9 cellular contexts compared by ENCODE assay signal in genomic region chr12:69243099-69244084, GRCh38. TPM values are rescaled to one million over a fixed set of nuclear protein-coding genes. Genes with fewer than 3 reads are reported as not detected.
DNase-seq lines count a peak whose midpoint lies in the region; ATAC-seq and TF ChIP-seq lines count a peak whose summit lies in the region.
"Had no signal": no experiment of that assay in that cellular context is flagged by ENCODE, and none has a peak within 500 bp of the region (broad histone marks: within the 10 kb centered on the region; RNA-seq: fewer than 3 reads in every experiment).

No MANE protein-coding gene starts in this region.

- no peaks in the 10 kb centered on the region for H3K27me3 Mint-ChIP-seq in activated naive CD4-positive, alpha-beta T cell treated with anti-CD3 and anti-CD28 coated beads for 36 hours (ENCODE audit: low read depth)

- TF ChIP-seq POLR2A in body of pancreas (IDR thresholded peaks at IDR 0.05): no peak

- H3K4me1 ChIP-seq in skeletal muscle satellite cell (ENCODE audit: control insufficient read depth, insufficient read depth, low read length) (peaks cover 22% of the 10 kb centered on the region), osteoblast (ENCODE audit: insufficient read depth, low read length) (peaks cover 15% of the 10 kb centered on the region), body of pancreas (peaks cover 64% of the 10 kb centered on the region)

- H3K9me3 ChIP-seq in skeletal muscle satellite cell (replicated peaks; ENCODE audit: low read length) (no peaks in the 10 kb centered on the region), osteoblast (ENCODE audit: low read depth, low read length) (no peaks in the 10 kb centered on the region), body of pancreas (no peaks in the 10 kb centered on the region)

- H3K27ac ChIP-seq in osteoblast (ENCODE audit: low read depth, low read length) (no peak overlapping the region), body of pancreas (no peak overlapping the region)

- peaks cover 68% of the 10 kb centered on the region for H3K4me1 Mint-ChIP-seq in activated naive CD4-positive, alpha-beta T cell treated with anti-CD3 and anti-CD28 coated beads for 36 hours (ENCODE audit: low read depth)

- peaks cover 90% of the 10 kb centered on the region for H3K79me2 ChIP-seq in osteoblast (ENCODE audit: insufficient read depth, low read length)

- WGBS in body of pancreas, 2 donors: 55 to 63% methylated on average over 7 of the region's 7 CpGs

- intact Hi-C loops in activated naive CD4-positive, alpha-beta T cell treated with anti-CD3 and anti-CD28 coated beads for 36 hours (cut with micrococcal nuclease): loop anchor here (10.0 kb wide), 3 partner anchors 279 to 1121 kb away; partner anchors contain the start of genes KCNMB4 and MDM1
- intact Hi-C loops in body of pancreas (cut with DNase I): no loop called here

- peak; percentile 26 for DNase-seq in activated naive CD4-positive, alpha-beta T cell treated with anti-CD3 and anti-CD28 coated beads for 36 hours
- DNase-seq in activated naive CD4-positive, alpha-beta T cell treated with anti-CD3 and anti-CD28 coated beads, Interleukin-2, amount 50 U/mL, for 16 hours: no peak
- DNase-seq in RPMI8226 (peak; percentile 9), osteoblast (ENCODE audit: insufficient read length, low spot score, missing footprints) (no peak), body of pancreas (no peak)
- DNase-seq: C1 segment of cervical spinal cord had no signal

- peaks cover 26% of the 10 kb centered on the region for H3K36me3 Mint-ChIP-seq in activated naive CD4-positive, alpha-beta T cell treated with anti-CD3 and anti-CD28 coated beads for 36 hours (ENCODE audit: low read depth)

- H3K36me3 ChIP-seq in skeletal muscle satellite cell (ENCODE audit: insufficient read depth, low read length) (no peaks in the 10 kb centered on the region), osteoblast (ENCODE audit: insufficient read depth, low read length) (no peaks in the 10 kb centered on the region), body of pancreas (replicated peaks in 1 of 2; ENCODE audit: insufficient read depth in 1 of 2, low read depth in 2 of 2) (no peaks in the 10 kb centered on the region)

- TF ChIP-seq CTCF in osteoblast (IDR thresholded peaks at IDR 0.05; ENCODE audit: extremely low read depth, low read depth, low read length) (no peak), body of pancreas (IDR thresholded peaks at IDR 0.05) (no peak)

- CTCF ChIA-PET in activated naive CD4-positive, alpha-beta T cell treated with anti-CD3 and anti-CD28 coated beads for 36 hours (lab: Charles Lee): interaction anchor here (0.6 to 3.5 kb wide), 6 partner anchors 11 to 501 kb away, joined by 3 to 12 read pairs (median 4); partner anchors contain the start of gene CCT2

- no peak overlapping the region for H3K9ac ChIP-seq in skeletal muscle satellite cell (ENCODE audit: low read depth, low read length)

- H3K27me3 ChIP-seq in skeletal muscle satellite cell (ENCODE audit: control insufficient read depth, insufficient read depth, low read length) (no peaks in the 10 kb centered on the region), osteoblast (ENCODE audit: insufficient read depth, low read length) (no peaks in the 10 kb centered on the region), body of pancreas (no peaks in the 10 kb centered on the region)

- ATAC-seq in HG02798 (IDR thresholded peaks at IDR 0.05; ENCODE audit: poor library complexity, unreplicated experiment): peak; percentile 33
- ATAC-seq in body of pancreas: no peak
- no peak for ATAC-seq in HG03175 (IDR thresholded peaks at IDR 0.05; ENCODE audit: unreplicated experiment)

- H4K20me1 ChIP-seq in osteoblast (ENCODE audit: insufficient read depth, low read length): peaks cover 54% of the 10 kb centered on the region

- no peak overlapping the region for H2AFZ ChIP-seq in osteoblast (ENCODE audit: low read length)

- H3K4me2 ChIP-seq in skeletal muscle satellite cell (ENCODE audit: low read length) (peak overlapping the region; percentile 93), osteoblast (ENCODE audit: insufficient read depth, low read length) (no peak overlapping the region)

- no peak overlapping the region for H3K4me3 ChIP-seq in skeletal muscle satellite cell (ENCODE audit: low read length)
- H3K4me3 ChIP-seq in osteoblast (ENCODE audit: insufficient read depth, low read length): no peak overlapping the region
- H3K4me3 ChIP-seq in body of pancreas: no peak overlapping the region

- peak overlapping the region; percentile 61 for H3K27ac Mint-ChIP-seq in activated naive CD4-positive, alpha-beta T cell treated with anti-CD3 and anti-CD28 coated beads for 36 hours

- H3K4me3 Mint-ChIP-seq in activated naive CD4-positive, alpha-beta T cell treated with anti-CD3 and anti-CD28 coated beads for 36 hours: peak overlapping the region; percentile 36

- H3K9me3 Mint-ChIP-seq in activated naive CD4-positive, alpha-beta T cell treated with anti-CD3 and anti-CD28 coated beads for 36 hours: no peaks in the 10 kb centered on the region

RNA-seq across cellular contexts. Expression of gene CPSF6, which starts 4.0 kb away (rescaled TPM):
- total RNA-seq in activated naive CD4-positive, alpha-beta T cell treated with anti-CD3 and anti-CD28 coated beads for 36 hours: 10 to 100 TPM; 73.7 to 75.7 TPM
- total RNA-seq in skeletal muscle satellite cell (2012; rRNA removed): 18.6 and 19.3 TPM in 2 replicates
- total RNA-seq in osteoblast: 23.9 and 24.5 TPM in 2 replicates
- 10 to 100 TPM; 23.1 to 33.2 TPM for total RNA-seq in body of pancreas

Comparison
In these comparisons a context has a peak if more than half of its experiments do, and no peak if none do; other contexts are left out.
1. DNase-seq: peak in activated naive CD4-positive, alpha-beta T cell treated with anti-CD3 and anti-CD28 coated beads for 36 hours (single experiment) and RPMI8226 (single experiment); none in activated naive CD4-positive, alpha-beta T cell treated with anti-CD3 and anti-CD28 coated beads, Interleukin-2, amount 50 U/mL, for 16 hours (single experiment), osteoblast (single experiment) and body of pancreas (0 of 4).